Comparison of ENCODE assay signal across 12 cellular contexts in genomic region chrX:47235691-47236103, GRCh38. TPM values are rescaled to one million over a fixed set of nuclear protein-coding genes. Genes with fewer than 3 reads are reported as not detected.
DNase-seq lines count a peak whose midpoint lies in the region; ATAC-seq and TF ChIP-seq lines count a peak whose summit lies in the region.
"Had no signal": no experiment of that assay in that cellular context is flagged by ENCODE, and none has a peak within 500 bp of the region (broad histone marks: within the 10 kb centered on the region; RNA-seq: fewer than 3 reads in every experiment).

No MANE protein-coding gene starts in this region.

- H3K9me3 ChIP-seq in DOHH2 (ENCODE audit: control insufficient read depth, insufficient read depth, low read length) (no peaks in the 10 kb centered on the region), SK-N-MC (ENCODE audit: low read depth, low read length) (no peaks in the 10 kb centered on the region), gastrocnemius medialis (no peaks in the 10 kb centered on the region), suprapubic skin (no peaks in the 10 kb centered on the region), colonic mucosa (no peaks in the 10 kb centered on the region)

- DNase-seq in SK-N-MC (ENCODE audit: low read depth, low spot score) (no peak), fibroblast of gingiva (ENCODE audit: low read depth) (peak; percentile 52), gastrocnemius medialis (no peak), suprapubic skin (ENCODE audit: low spot score in 2 of 2) (no peak), putamen (ENCODE audit: low spot score) (no peak), colonic mucosa (no peak)
- DNase-seq: cerebellar nuclear complex, DMS153, Kasumi-1, SHP77 had no signal

- peak overlapping the region; percentile 11; the same call in 1 of the 2 replicates for H3K4me2 ChIP-seq in DOHH2 (ENCODE audit: low read length)

- H3K9ac ChIP-seq in SK-N-MC (ENCODE audit: insufficient read length) = no peak overlapping the region
- H3K9ac ChIP-seq in colonic mucosa (ENCODE audit: low read depth in 2 of 2, low read length in 2 of 2) = no peak overlapping the region

- intact Hi-C loops in gastrocnemius medialis (cut with DNase I; ENCODE audit: low total_unique reads) (no loop called here), colonic mucosa (cut with DNase I) (no loop called here)

- no peak for TF ChIP-seq EP300 in suprapubic skin (IDR thresholded peaks at IDR 0.05)

- H4K20me1 ChIP-seq in DOHH2 (ENCODE audit: control insufficient read depth, insufficient read depth, low read depth, low read length) = no peaks in the 10 kb centered on the region

- WGBS in suprapubic skin = 64% methylated on average over 4 of the region's 4 CpGs

- H3K79me2 ChIP-seq in DOHH2 (ENCODE audit: control insufficient read depth, low read length) = peaks cover 43% of the 10 kb centered on the region

- H3K4me3 ChIP-seq in DOHH2 (ENCODE audit: low read length) = no peak overlapping the region
- H3K4me3 ChIP-seq in SK-N-MC = no peak overlapping the region
- H3K4me3 ChIP-seq in gastrocnemius medialis = no peak overlapping the region
- H3K4me3 ChIP-seq in suprapubic skin = no peak overlapping the region
- no peak overlapping the region for H3K4me3 ChIP-seq in colonic mucosa

- no peak for TF ChIP-seq CTCF in DOHH2 (IDR thresholded peaks at IDR 0.05; ENCODE audit: low read depth, low read length, poor library complexity, severe bottlenecking)
- TF ChIP-seq CTCF in gastrocnemius medialis (IDR thresholded peaks at IDR 0.05 in 4 of 5, conservative IDR thresholded peaks at IDR 0.05 in 1 of 5) = no peak
- no peak for TF ChIP-seq CTCF in suprapubic skin (IDR thresholded peaks at IDR 0.05)
- no peak for TF ChIP-seq CTCF in colonic mucosa (IDR thresholded peaks at IDR 0.05)

- no peak for TF ChIP-seq POLR2A in gastrocnemius medialis (IDR thresholded peaks at IDR 0.05)
- TF ChIP-seq POLR2A in suprapubic skin (IDR thresholded peaks at IDR 0.05) = no peak

- in situ Hi-C loops in gastrocnemius medialis (cut with MboI; ENCODE audit: low sequenced_read_pairs in 4 of 4) = no loop called here

- no peaks in the 10 kb centered on the region; the same call in none of the 2 replicates for H3K36me3 ChIP-seq in DOHH2 (ENCODE audit: control insufficient read depth, low read length)
- peaks cover 19% of the 10 kb centered on the region; the same call in 1 of the 2 replicates for H3K36me3 ChIP-seq in SK-N-MC (ENCODE audit: insufficient read depth, low read length)
- H3K36me3 ChIP-seq in gastrocnemius medialis = peaks cover 0 to 10% of the 10 kb centered on the region in 2 donors
- peaks cover 6% of the 10 kb centered on the region for H3K36me3 ChIP-seq in suprapubic skin
- H3K36me3 ChIP-seq in colonic mucosa = no peaks in the 10 kb centered on the region

- H3K9me2 ChIP-seq in DOHH2 (replicated peaks; ENCODE audit: control insufficient read depth, low read length) = no peaks in the 10 kb centered on the region

- H3F3A ChIP-seq in DOHH2 (ENCODE audit: control insufficient read depth, insufficient read depth) = 0 out of 2 replicates have a peak, but pooled peaks cover 3% of the 10 kb centered on the region

- ATAC-seq in gastrocnemius medialis (no peak), GM18867 (IDR thresholded peaks at IDR 0.05; ENCODE audit: unreplicated experiment) (no peak)

- no peaks in the 10 kb centered on the region for H3K27me3 ChIP-seq in DOHH2 (ENCODE audit: control insufficient read depth, low read length)
- no peaks in the 10 kb centered on the region for H3K27me3 ChIP-seq in gastrocnemius medialis
- no peaks in the 10 kb centered on the region for H3K27me3 ChIP-seq in suprapubic skin
- peaks cover 7% of the 10 kb centered on the region for H3K27me3 ChIP-seq in colonic mucosa

- H3K4me1 ChIP-seq in DOHH2 (ENCODE audit: control insufficient read depth, low read length) = peaks cover 15% of the 10 kb centered on the region
- H3K4me1 ChIP-seq in gastrocnemius medialis = peaks cover 0 to 3% of the 10 kb centered on the region in 2 donors
- peaks cover 14% of the 10 kb centered on the region for H3K4me1 ChIP-seq in suprapubic skin
- no peaks in the 10 kb centered on the region for H3K4me1 ChIP-seq in colonic mucosa

- no peak overlapping the region for H3K27ac ChIP-seq in DOHH2 (ENCODE audit: low read depth, low read length)
- peak overlapping the region; percentile 12 for H3K27ac ChIP-seq in SK-N-MC
- H3K27ac ChIP-seq in gastrocnemius medialis = peak overlapping the region; percentile 88 to 93 (median 91)
- H3K27ac ChIP-seq in suprapubic skin = no peak overlapping the region
- no peak overlapping the region for H3K27ac ChIP-seq in colonic mucosa

RNA-seq across cellular contexts. Expression of gene USP11, which starts 2.9 kb away (rescaled TPM):
- total RNA-seq in gastrocnemius medialis (10 to 100 TPM; 17.0 to 35.3 (median 25.0) TPM), suprapubic skin (10 to 100 TPM; 15.4 to 28.3 (median 20.9) TPM), colonic mucosa (10 to 100 TPM; 20.7 to 22.9 TPM)

RNA-seq across cellular contexts. Expression of gene CDK16, which starts 17.2 kb away (rescaled TPM):
- total RNA-seq in gastrocnemius medialis = 100 to 1,000 TPM; 124 to 208 (median 178) TPM
- 10 to 100 TPM; 70.5 to 90.1 (median 88.0) TPM for total RNA-seq in suprapubic skin
- total RNA-seq in colonic mucosa = 100 to 1,000 TPM in 1 of 2 donors, 10 to 100 TPM in 1; 95.0 to 147 TPM

RNA-seq across cellular contexts. Expression of gene UBA1, which starts 42.1 kb away (rescaled TPM):
- total RNA-seq in gastrocnemius medialis (100 to 1,000 TPM; 113 to 181 (median 162) TPM), suprapubic skin (100 to 1,000 TPM; 146 to 186 (median 157) TPM), colonic mucosa (100 to 1,000 TPM; 237 to 327 TPM)

Comparison
In these comparisons a context has a peak if more than half of its experiments do, and no peak if none do; other contexts are left out.
1. H3K27ac ChIP-seq: peak in SK-N-MC (single experiment) and gastrocnemius medialis (4 of 4); none in DOHH2 (single experiment), suprapubic skin (single experiment) and colonic mucosa (single experiment).